Comparison of ENCODE assay signal across 10 cellular contexts in genomic region chr16:57093845-57094564, GRCh38. TPM values are rescaled to one million over a fixed set of nuclear protein-coding genes. Genes with fewer than 3 reads are reported as not detected.
DNase-seq lines count a peak whose midpoint lies in the region; ATAC-seq, FAIRE-seq and TF ChIP-seq lines count a peak whose summit lies in the region.
"Had no signal": no experiment of that assay in that cellular context is flagged by ENCODE, and none has a peak within 500 bp of the region (broad histone marks: within the 10 kb centered on the region; RNA-seq: fewer than 3 reads in every experiment).

No MANE protein-coding gene starts in this region.

- H3K27ac ChIP-seq in layer of hippocampus (ENCODE audit: low read depth, low read length) = peak overlapping the region; percentile 94

- CTCF ChIA-PET in activated CD8-positive, alpha-beta T cell treated with anti-CD3 and anti-CD28 coated beads, Interleukin-2, amount 10 ng/mL, durations not matched to agents 7 days and 5 days (lab: Charles Lee) = interaction anchor here (0.6 to 8.2 kb wide), 27 partner anchors 7 to 172 kb away, joined by 3 to 53 read pairs (median 5); partner anchors contain the start of genes PSME3IP1 and RSPRY1
- CTCF ChIA-PET in HEK293T (lab: Yijun Ruan, JAX) = interaction anchor here (1.0 to 2.3 kb wide), 2 partner anchors 10 to 79 kb away, joined by 3 to 11 read pairs; no protein-coding TSS in a partner anchor

- POLR2A ChIA-PET in activated CD8-positive, alpha-beta T cell treated with anti-CD3 and anti-CD28 coated beads, Interleukin-2, amount 10 ng/mL, durations not matched to agents 7 days and 5 days (lab: Charles Lee) = interaction anchor here (1.2 kb wide), 1 partner anchor 29 kb away, joined by 3 read pairs; no protein-coding TSS in a partner anchor
- POLR2A ChIA-PET in HEK293T (lab: Yijun Ruan, JAX) = interaction anchor here (0.6 kb wide), 1 partner anchor 1104 kb away, joined by 4 read pairs; the partner anchor contains the start of gene CSNK2A2

- no peaks in the 10 kb centered on the region for H3K27me3 ChIP-seq in layer of hippocampus (ENCODE audit: control insufficient read depth, insufficient read depth, low read length)

- ATAC-seq in activated CD8-positive, alpha-beta T cell treated with anti-CD3 and anti-CD28 coated beads, Interleukin-2, amount 10 ng/mL, durations not matched to agents 7 days and 5 days = no peak
- ATAC-seq in stimulated activated effector memory CD8-positive, alpha-beta T cell treated with anti-CD3 and anti-CD28 coated beads, Interleukin-12 subunit alpha, Interleukin-12 subunit beta, amount 100 ng/mL, for 72 hours = no peak

- peaks cover 19% of the 10 kb centered on the region for H3K4me1 Mint-ChIP-seq in activated CD8-positive, alpha-beta T cell treated with anti-CD3 and anti-CD28 coated beads, Interleukin-2, amount 10 ng/mL, durations not matched to agents 7 days and 5 days (ENCODE audit: low read depth)
- peaks cover 11% of the 10 kb centered on the region for H3K4me1 Mint-ChIP-seq in stimulated activated effector memory CD8-positive, alpha-beta T cell treated with anti-CD3 and anti-CD28 coated beads, Interleukin-12 subunit alpha, Interleukin-12 subunit beta, amount 100 ng/mL, for 72 hours

- H3K4me3 Mint-ChIP-seq in activated CD8-positive, alpha-beta T cell treated with anti-CD3 and anti-CD28 coated beads, Interleukin-2, amount 10 ng/mL, durations not matched to agents 7 days and 5 days = peak overlapping the region; percentile 62
- H3K4me3 Mint-ChIP-seq in stimulated activated effector memory CD8-positive, alpha-beta T cell treated with anti-CD3 and anti-CD28 coated beads, Interleukin-12 subunit alpha, Interleukin-12 subunit beta, amount 100 ng/mL, for 72 hours = peak overlapping the region; percentile 69

- TF ChIP-seq POLR2A in H54 (IDR thresholded peaks at IDR 0.05; ENCODE audit: low read depth, low read length) = no peak

- H3K36me3 Mint-ChIP-seq in activated CD8-positive, alpha-beta T cell treated with anti-CD3 and anti-CD28 coated beads, Interleukin-2, amount 10 ng/mL, durations not matched to agents 7 days and 5 days (ENCODE audit: low read depth) = no peaks in the 10 kb centered on the region
- H3K36me3 Mint-ChIP-seq in stimulated activated effector memory CD8-positive, alpha-beta T cell treated with anti-CD3 and anti-CD28 coated beads, Interleukin-12 subunit alpha, Interleukin-12 subunit beta, amount 100 ng/mL, for 72 hours = peaks cover 4% of the 10 kb centered on the region

- DNase-seq in NCI-H748 (lab: John Stamatoyannopoulos, UW; ENCODE audit: unreplicated experiment) (peak; percentile 38), NCI-H748 treated with DMSO at 0.1 percent for 48 hours (lab: John Stamatoyannopoulos, UW) (no peak), HEK293T (ENCODE audit: extremely low spot score) (no peak), H54 (ENCODE audit: insufficient read length, low spot score) (no peak)
- no peak for DNase-seq in activated CD8-positive, alpha-beta T cell treated with anti-CD3 and anti-CD28 coated beads, Interleukin-2, amount 10 ng/mL, durations not matched to agents 7 days and 5 days
- no peak for DNase-seq in stimulated activated effector memory CD8-positive, alpha-beta T cell treated with anti-CD3 and anti-CD28 coated beads, Interleukin-12 subunit alpha, Interleukin-12 subunit beta, amount 100 ng/mL, for 72 hours (ENCODE audit: low spot score in 2 of 2)
- DNase-seq in effector CD8-positive, alpha-beta T cell (lab: John Stamatoyannopoulos, UW) = no peak
- DNase-seq: ACHN; activated naive CD4-positive, alpha-beta T cell had no signal

- FAIRE-seq in H54 (lab: Jason Lieb, UNC) = no peak

- peak overlapping the region; percentile 50 for H3K27ac Mint-ChIP-seq in activated CD8-positive, alpha-beta T cell treated with anti-CD3 and anti-CD28 coated beads, Interleukin-2, amount 10 ng/mL, durations not matched to agents 7 days and 5 days
- H3K27ac Mint-ChIP-seq in stimulated activated effector memory CD8-positive, alpha-beta T cell treated with anti-CD3 and anti-CD28 coated beads, Interleukin-12 subunit alpha, Interleukin-12 subunit beta, amount 100 ng/mL, for 72 hours = no peak overlapping the region

- H3K9me3 Mint-ChIP-seq in activated CD8-positive, alpha-beta T cell treated with anti-CD3 and anti-CD28 coated beads, Interleukin-2, amount 10 ng/mL, durations not matched to agents 7 days and 5 days (ENCODE audit: insufficient read depth) = no peaks in the 10 kb centered on the region
- H3K9me3 Mint-ChIP-seq in stimulated activated effector memory CD8-positive, alpha-beta T cell treated with anti-CD3 and anti-CD28 coated beads, Interleukin-12 subunit alpha, Interleukin-12 subunit beta, amount 100 ng/mL, for 72 hours = no peaks in the 10 kb centered on the region

- peaks cover 36% of the 10 kb centered on the region for H3K27me3 Mint-ChIP-seq in activated CD8-positive, alpha-beta T cell treated with anti-CD3 and anti-CD28 coated beads, Interleukin-2, amount 10 ng/mL, durations not matched to agents 7 days and 5 days (ENCODE audit: low read depth)

TF ChIP-seq in HEK293T, 16 proteins besides CTCF, POLR2A, EP300 and RAD21:
- no peak for TF ChIP-seq L3MBTL2 (conservative IDR thresholded peaks at IDR 0.05)
- no peak for TF ChIP-seq SUZ12 (IDR thresholded peaks at IDR 0.05)
- no peak for TF ChIP-seq SP1 (IDR thresholded peaks at IDR 0.05)
- no peak for TF ChIP-seq NFRKB (IDR thresholded peaks at IDR 0.05)
- TF ChIP-seq FOXK2 (IDR thresholded peaks at IDR 0.05) = no peak
- TF ChIP-seq LEF1 (IDR thresholded peaks at IDR 0.05; ENCODE audit: borderline replicate concordance) = no peak
- no peak for TF ChIP-seq FOXA1 (IDR thresholded peaks at IDR 0.05)
- TF ChIP-seq BHLHE40 (IDR thresholded peaks at IDR 0.05; ENCODE audit: borderline replicate concordance) = no peak
- TF ChIP-seq ARNT (IDR thresholded peaks at IDR 0.05) = no peak

RNA-seq across cellular contexts. Expression of gene CPNE2, which starts 1.6 kb away (rescaled TPM):
- 10 to 100 TPM; 11.3 to 12.5 TPM for total RNA-seq in activated CD8-positive, alpha-beta T cell treated with anti-CD3 and anti-CD28 coated beads, Interleukin-2, amount 10 ng/mL, durations not matched to agents 7 days and 5 days
